8 cellular contexts compared by ENCODE assay signal in the genomic region with DNA sequence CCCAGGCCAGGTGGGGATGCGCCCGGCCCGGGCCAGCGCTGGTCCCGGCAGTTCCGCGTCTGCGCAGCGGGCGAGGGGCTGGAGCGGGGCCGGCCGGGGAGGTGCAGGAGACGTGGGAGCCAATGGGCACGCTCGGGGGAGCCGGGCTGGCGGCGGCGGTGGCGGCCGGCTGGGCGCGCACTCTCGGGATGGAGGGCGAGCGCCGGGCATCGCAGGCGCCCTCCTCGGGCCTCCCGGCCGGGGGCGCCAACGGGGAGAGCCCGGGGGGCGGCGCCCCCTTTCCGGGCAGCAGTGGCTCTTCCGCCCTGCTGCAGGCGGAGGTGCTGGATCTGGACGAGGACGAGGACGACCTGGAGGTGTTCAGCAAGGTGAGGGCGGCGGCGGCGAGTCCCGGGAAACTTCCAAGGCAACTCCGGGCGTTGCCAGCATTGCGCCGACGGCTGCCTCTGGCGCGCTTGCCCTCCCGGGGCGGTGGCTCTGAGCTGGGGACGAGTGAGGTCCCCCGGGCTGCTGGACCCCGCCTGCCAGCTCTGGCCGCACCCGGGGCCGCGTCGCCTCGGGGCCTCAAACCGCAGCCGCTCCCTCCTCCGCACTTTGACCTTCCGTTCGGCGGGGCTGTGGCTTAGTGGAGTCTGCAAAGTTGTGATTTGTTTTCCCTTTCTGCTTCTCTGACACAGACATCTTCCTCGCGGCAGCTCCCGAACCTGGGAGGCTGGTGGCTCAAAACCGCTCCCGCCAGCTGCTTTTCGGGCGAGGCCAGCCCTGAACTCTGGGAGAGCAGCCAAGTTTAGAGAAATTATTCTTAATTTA. TPM values are rescaled to one million over a fixed set of nuclear protein-coding genes. Genes with fewer than 3 reads are reported as not detected.
A peak's percentile ranks its signal among the peaks of the same experiment; 100 is the strongest.
DNase-seq lines count a peak whose midpoint lies in the region; ATAC-seq and TF ChIP-seq lines count a peak whose summit lies in the region.

A gene with protein sequence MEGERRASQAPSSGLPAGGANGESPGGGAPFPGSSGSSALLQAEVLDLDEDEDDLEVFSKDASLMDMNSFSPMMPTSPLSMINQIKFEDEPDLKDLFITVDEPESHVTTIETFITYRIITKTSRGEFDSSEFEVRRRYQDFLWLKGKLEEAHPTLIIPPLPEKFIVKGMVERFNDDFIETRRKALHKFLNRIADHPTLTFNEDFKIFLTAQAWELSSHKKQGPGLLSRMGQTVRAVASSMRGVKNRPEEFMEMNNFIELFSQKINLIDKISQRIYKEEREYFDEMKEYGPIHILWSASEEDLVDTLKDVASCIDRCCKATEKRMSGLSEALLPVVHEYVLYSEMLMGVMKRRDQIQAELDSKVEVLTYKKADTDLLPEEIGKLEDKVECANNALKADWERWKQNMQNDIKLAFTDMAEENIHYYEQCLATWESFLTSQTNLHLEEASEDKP (plus strand): TSS at position 178 of the 810 bp plus-strand sequence. CDS start 11 bp downstream, at position 189.

- H3K9me3 ChIP-seq in HUES48 (ENCODE audit: control insufficient read depth, insufficient read depth, low read length): no peaks in the 10 kb centered on the region
- no peaks in the 10 kb centered on the region for H3K9me3 ChIP-seq in endocrine pancreas (ENCODE audit: control insufficient read depth, low read length)

- TF ChIP-seq POLR2A in lower leg skin (IDR thresholded peaks at IDR 0.05): no peak
- no peak for TF ChIP-seq POLR2A in erythroblast (IDR thresholded peaks at IDR 0.05; ENCODE audit: low read length)

- H3K4me1 Mint-ChIP-seq in stimulated activated naive CD8-positive, alpha-beta T cell treated with anti-CD3 and anti-CD28 coated beads, Interleukin-15, amount 100 ng/mL, for 72 hours: peaks cover 11% of the 10 kb centered on the region

- H3K27me3 ChIP-seq in HUES48 (ENCODE audit: control insufficient read depth, insufficient read depth, low read length) (peaks cover 3% of the 10 kb centered on the region; the same call in 1 of the 2 replicates), endocrine pancreas (ENCODE audit: control insufficient read depth, insufficient read depth, low read length) (no peaks in the 10 kb centered on the region)

- intact Hi-C loops in lower leg skin (cut with DNase I; ENCODE audit: low total_unique reads): no loop called here

- peaks cover 53% of the 10 kb centered on the region for H3K27me3 Mint-ChIP-seq in stimulated activated naive CD8-positive, alpha-beta T cell treated with anti-CD3 and anti-CD28 coated beads, Interleukin-15, amount 100 ng/mL, for 72 hours

- H3K4me3 Mint-ChIP-seq in stimulated activated naive CD8-positive, alpha-beta T cell treated with anti-CD3 and anti-CD28 coated beads, Interleukin-15, amount 100 ng/mL, for 72 hours: peak within 1 kb of the TSS; percentile 79 to 88

- H3K4me1 ChIP-seq in HUES48 (ENCODE audit: control insufficient read depth, insufficient read depth, low read length) (peaks cover 16% of the 10 kb centered on the region), endocrine pancreas (ENCODE audit: control insufficient read depth, insufficient read depth, low read length) (no peaks in the 10 kb centered on the region)

- WGBS in lower leg skin, 2 donors: 0% methylated on average over 20 to 33 of the region's 80 CpGs

- H3K9me3 Mint-ChIP-seq in stimulated activated naive CD8-positive, alpha-beta T cell treated with anti-CD3 and anti-CD28 coated beads, Interleukin-15, amount 100 ng/mL, for 72 hours: no peaks in the 10 kb centered on the region

- peak; percentile 93 for ATAC-seq in GM21381 (IDR thresholded peaks at IDR 0.05; ENCODE audit: unreplicated experiment)
- peak; percentile 58 for ATAC-seq in stimulated activated naive CD8-positive, alpha-beta T cell treated with anti-CD3 and anti-CD28 coated beads, Interleukin-15, amount 100 ng/mL, for 72 hours

- no peak for TF ChIP-seq CTCF in lower leg skin (IDR thresholded peaks at IDR 0.05)

- no peaks in the 10 kb centered on the region for H3K36me3 ChIP-seq in HUES48 (ENCODE audit: control insufficient read depth, insufficient read depth, low read length)
- H3K36me3 ChIP-seq in endocrine pancreas (ENCODE audit: control insufficient read depth, insufficient read depth, low read length): no peaks in the 10 kb centered on the region

- peak within 1 kb of the TSS; percentile 19 for H3K27ac Mint-ChIP-seq in stimulated activated naive CD8-positive, alpha-beta T cell treated with anti-CD3 and anti-CD28 coated beads, Interleukin-15, amount 100 ng/mL, for 72 hours

- peak within 1 kb of the TSS; percentile 82 for H3K4me3 ChIP-seq in HUES48 (ENCODE audit: low read depth, low read length)
- peak within 1 kb of the TSS; percentile 95 for H3K4me3 ChIP-seq in endocrine pancreas (ENCODE audit: control insufficient read depth, insufficient read depth, low read length)
- H3K4me3 ChIP-seq in lower leg skin (ENCODE audit: low read depth, poor library complexity, severe bottlenecking): peak within 1 kb of the TSS; percentile 39

- DNase-seq in EH (ENCODE audit: low read depth): peak; percentile 83
- DNase-seq in T-helper 9 cell: peak; percentile 10
- DNase-seq in lower leg skin (ENCODE audit: low spot score in 2 of 2): peak; percentile 65 to 96
- peak; percentile 10 for DNase-seq in stimulated activated naive CD8-positive, alpha-beta T cell treated with anti-CD3 and anti-CD28 coated beads, Interleukin-15, amount 100 ng/mL, for 72 hours
- DNase-seq in erythroblast (lab: John Stamatoyannopoulos, UW): no peak

- peak within 1 kb of the TSS; percentile 66 for H3K27ac ChIP-seq in HUES48 (ENCODE audit: low read depth, low read length)

- H3K9ac ChIP-seq in HUES48 (ENCODE audit: low read depth, low read length): peak within 1 kb of the TSS; percentile 65
- H3K9ac ChIP-seq in endocrine pancreas (ENCODE audit: control insufficient read depth, insufficient read depth, low read length): peak within 1 kb of the TSS; percentile 88

RNA-seq across cellular contexts. Expression of the gene that starts here (rescaled TPM):
- 10 to 100 TPM in 3 of 4 donors, 1 to 10 TPM in 1; 6.4 to 20.4 (median 13.5) TPM for total RNA-seq in lower leg skin

Comparison
In these comparisons a context has a peak if more than half of its experiments do, and no peak if none do; other contexts are left out.
1. DNase-seq: peak in EH (single experiment), T-helper 9 cell (single experiment), lower leg skin (2 of 2) and stimulated activated naive CD8-positive, alpha-beta T cell treated with anti-CD3 and anti-CD28 coated beads, Interleukin-15, amount 100 ng/mL, for 72 hours (2 of 2); none in erythroblast (0 of 2).
2. H3K4me3 ChIP-seq: peak in every context shown above with its lines; median percentile 95 in endocrine pancreas; 82 in HUES48; 39 in lower leg skin.